1 cellular context compared by ENCODE assay signal in genomic region chr13:45243072-45243471, GRCh38.
TF ChIP-seq lines count a peak whose summit lies in the region.

No MANE protein-coding gene starts in this region.

TF ChIP-seq in WTC11, 78 proteins besides CTCF, POLR2A, EP300 and RAD21:
- TF ChIP-seq MLX (CRISPR knock-in tag; IDR thresholded peaks at IDR 0.05), result no peak
- no peak for TF ChIP-seq SP1 (CRISPR knock-in tag; conservative IDR thresholded peaks at IDR 0.05)
- TF ChIP-seq ARID4B (CRISPR knock-in tag; IDR thresholded peaks at IDR 0.05; ENCODE audit: borderline replicate concordance), result no peak
- no peak for TF ChIP-seq ZSCAN18 (CRISPR knock-in tag; IDR thresholded peaks at IDR 0.05)
- TF ChIP-seq OVOL2 (CRISPR knock-in tag; IDR thresholded peaks at IDR 0.05; ENCODE audit: borderline replicate concordance), result no peak
- no peak for TF ChIP-seq ZNF671 (CRISPR knock-in tag; IDR thresholded peaks at IDR 0.05)
- no peak for TF ChIP-seq IRF1 (CRISPR knock-in tag; IDR thresholded peaks at IDR 0.05)
- TF ChIP-seq HMGA2 (CRISPR knock-in tag; IDR thresholded peaks at IDR 0.05), result no peak
- TF ChIP-seq ZBTB21 (CRISPR knock-in tag; IDR thresholded peaks at IDR 0.05; ENCODE audit: borderline replicate concordance), result no peak
- TF ChIP-seq CDX4 (CRISPR knock-in tag; IDR thresholded peaks at IDR 0.05; ENCODE audit: borderline replicate concordance), result no peak
- no peak for TF ChIP-seq ESRRA (CRISPR knock-in tag; IDR thresholded peaks at IDR 0.05; ENCODE audit: borderline replicate concordance)
- TF ChIP-seq ZNF416 (CRISPR knock-in tag; IDR thresholded peaks at IDR 0.05), result no peak
- TF ChIP-seq E2F5 (CRISPR knock-in tag; IDR thresholded peaks at IDR 0.05), result no peak
- TF ChIP-seq AR (CRISPR knock-in tag; IDR thresholded peaks at IDR 0.05), result no peak
- no peak for TF ChIP-seq ZNF532 (CRISPR knock-in tag; IDR thresholded peaks at IDR 0.05; ENCODE audit: borderline replicate concordance)
